In the genomic region with DNA sequence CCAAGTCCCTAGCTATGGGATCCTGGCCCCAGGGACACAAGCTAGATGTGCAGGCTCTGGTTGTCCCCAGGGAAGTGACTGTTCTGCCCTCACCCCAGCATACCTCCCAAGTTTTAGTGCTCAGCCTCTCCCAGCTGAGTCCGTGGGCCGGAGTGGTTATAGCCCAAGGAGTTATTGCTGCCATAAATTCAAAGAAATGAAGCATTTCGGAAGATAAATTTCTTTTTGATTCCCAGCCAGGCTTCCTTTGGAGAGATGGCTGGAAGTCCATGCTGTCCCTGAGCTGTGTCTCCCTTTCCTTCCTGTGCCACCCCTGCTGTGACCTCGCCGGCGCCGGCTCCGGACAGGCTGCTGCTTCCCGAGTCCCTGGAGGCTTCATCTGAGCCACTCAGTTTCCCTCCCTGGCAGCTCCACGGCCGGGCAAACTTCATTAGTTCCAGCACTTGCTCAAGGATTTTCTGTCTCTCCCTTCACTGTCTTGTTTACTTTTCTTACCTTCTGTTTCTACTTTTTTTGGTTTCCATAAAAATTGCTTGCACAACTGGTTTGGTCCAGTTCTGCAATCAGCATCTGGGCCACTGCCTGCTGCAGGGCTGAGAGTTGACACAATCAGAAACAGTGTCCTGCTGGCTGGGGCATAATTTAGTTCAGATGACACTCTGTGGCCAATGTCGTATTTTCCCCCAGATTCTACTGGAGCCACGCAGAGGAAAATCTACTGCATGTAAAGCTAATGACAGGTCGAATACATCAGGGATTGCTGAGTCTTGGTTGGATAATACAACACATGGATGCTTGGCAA, we compare ENCODE assay signal across 18 cellular contexts.
DNase-seq lines count a peak whose midpoint lies in the region; ATAC-seq and TF ChIP-seq lines count a peak whose summit lies in the region.
"Had no signal": no experiment of that assay in that cellular context is flagged by ENCODE, and none has a peak within 500 bp of the region (broad histone marks: within the 10 kb centered on the region; RNA-seq: fewer than 3 reads in every experiment).

No MANE protein-coding gene starts in this region.

- H3K27ac ChIP-seq in A673 (ENCODE audit: low read depth, low read length, poor library complexity, severe bottlenecking) (peak overlapping the region; percentile 26), parathyroid adenoma (peak overlapping the region; percentile 32)
- H3K27ac ChIP-seq: gastrocnemius medialis had no signal

- peak overlapping the region; percentile 63 for H2AFZ ChIP-seq in parathyroid adenoma

- POLR2A ChIA-PET in A673 (lab: Charles Lee; ENCODE audit: low non-redundant PET) = no interaction called here

- H3K4me1 ChIP-seq in A673 (ENCODE audit: insufficient read depth, low read length, poor library complexity, severe bottlenecking) (peaks cover 8% of the 10 kb centered on the region), parathyroid adenoma (peaks cover 7% of the 10 kb centered on the region)
- H3K4me1 ChIP-seq: gastrocnemius medialis had no signal

- no peaks in the 10 kb centered on the region for H3K36me3 ChIP-seq in A673 (ENCODE audit: insufficient read depth, low read length, poor library complexity, severe bottlenecking)
- no peaks in the 10 kb centered on the region for H3K36me3 ChIP-seq in H7 (replicated peaks; ENCODE audit: control insufficient read depth, insufficient read depth, low read length)
- H3K36me3 ChIP-seq in parathyroid adenoma (ENCODE audit: control insufficient read depth, insufficient read depth, low read length) = no peaks in the 10 kb centered on the region
- H3K36me3 ChIP-seq: gastrocnemius medialis had no signal

- H3K9me3 ChIP-seq in A673 (ENCODE audit: low read depth, low read length, poor library complexity, severe bottlenecking) (no peaks in the 10 kb centered on the region), parathyroid adenoma (ENCODE audit: control insufficient read depth, low read length) (no peaks in the 10 kb centered on the region)
- H3K9me3 ChIP-seq: gastrocnemius medialis had no signal

- no peak overlapping the region for H3K9ac ChIP-seq in parathyroid adenoma

- TF ChIP-seq CTCF in A673 (conservative IDR thresholded peaks at IDR 0.05; ENCODE audit: low read depth, low read length) (no peak), parathyroid adenoma (IDR thresholded peaks at IDR 0.05) (no peak)

- DNase-seq in A673 (ENCODE audit: low spot score) (peak; percentile 27), H7 (peak; percentile 43), left cardiac atrium (no peak), NCI-H82 treated with DMSO at 0.1 percent for 48 hours (lab: John Stamatoyannopoulos, UW; ENCODE audit: unreplicated experiment) (no peak), kidney glomerular epithelial cell (lab: John Stamatoyannopoulos, UW) (no peak), germinal center (ENCODE audit: low spot score) (no peak)
- DNase-seq in activated T-cell treated with anti-CD3 and anti-CD28 coated beads, Interleukin-2, amount 50 U/mL, for 48 hours = no peak
- DNase-seq: activated CD4-positive, CD25-positive, alpha-beta regulatory T cell; activated T-cell treated with anti-CD3 and anti-CD28 coated beads for 4 hours; AML-193; gastrocnemius medialis; immature natural killer cell; MM.1S; NCI-H2081; NCI-H774; stimulated activated CD4-positive, alpha-beta T cell treated with anti-CD3 and anti-CD28 coated beads, Interleukin-15, amount 100 ng/mL, for 24 hours; T-cell had no signal

- intact Hi-C loops in A673 (cut with micrococcal nuclease; ENCODE audit: unreplicated experiment) = no loop called here
- intact Hi-C loops in left cardiac atrium (cut with DNase I) = no loop called here

- BruUV-seq in A673 (replicated peaks; lab: Mats Ljungman, UMichigan) = no TSS peak

- H3K4me3 ChIP-seq in A673 (ENCODE audit: low read depth, low read length, poor library complexity, severe bottlenecking) = no peak overlapping the region
- H3K4me3 ChIP-seq in H7 (ENCODE audit: insufficient read depth, low read depth, low read length) = no peak overlapping the region
- no peak overlapping the region for H3K4me3 ChIP-seq in parathyroid adenoma (ENCODE audit: low read depth, low read length)
- H3K4me3 ChIP-seq: gastrocnemius medialis had no signal

- CTCF ChIA-PET in A673 (lab: Charles Lee) = no interaction called here

- H3K27me3 ChIP-seq in A673 (replicated peaks; ENCODE audit: insufficient read depth, low read depth, low read length, poor library complexity) (no peaks in the 10 kb centered on the region), H7 (ENCODE audit: control insufficient read depth, insufficient read depth, low read length) (no peaks in the 10 kb centered on the region), parathyroid adenoma (ENCODE audit: control insufficient read depth, insufficient read depth, low read length) (no peaks in the 10 kb centered on the region)
- H3K27me3 ChIP-seq: gastrocnemius medialis had no signal

- peak; percentile 39 to 60 for ATAC-seq in left cardiac atrium
- ATAC-seq: gastrocnemius medialis, T-cell had no signal

- H3K79me2 ChIP-seq in parathyroid adenoma = no peaks in the 10 kb centered on the region

- no peak overlapping the region for H3K4me2 ChIP-seq in parathyroid adenoma (ENCODE audit: low read length)

Comparison
In these comparisons a context has a peak if more than half of its experiments do, and no peak if none do; other contexts are left out.
1. DNase-seq: peak in A673 (single experiment) and H7 (single experiment); none in left cardiac atrium (single experiment), NCI-H82 treated with DMSO at 0.1 percent for 48 hours (single experiment), activated T-cell treated with anti-CD3 and anti-CD28 coated beads, Interleukin-2, amount 50 U/mL, for 48 hours (0 of 2), kidney glomerular epithelial cell (single experiment) and germinal center (single experiment).